ENCODE assay signal across 1 cellular context in genomic region chr17:44900894-44901293, GRCh38.
TF ChIP-seq lines count a peak whose summit lies in the region.

No MANE protein-coding gene starts in this region.

TF ChIP-seq in HepG2, 621 proteins besides CTCF, POLR2A, EP300 and RAD21:
- TF ChIP-seq ZNF329 (CRISPR knock-in tag; IDR thresholded peaks at IDR 0.05; ENCODE audit: low read depth) = no peak
- peak; percentile 38; the same call in 1 of the 2 replicates for TF ChIP-seq CREB1 (IDR thresholded peaks at IDR 0.05)
- TF ChIP-seq CREB1 (CRISPR knock-in tag; IDR thresholded peaks at IDR 0.05) = no peak
- peak; percentile 96 for TF ChIP-seq ATF7 (IDR thresholded peaks at IDR 0.05)
- TF ChIP-seq ATF7 (CRISPR knock-in tag; IDR thresholded peaks at IDR 0.05) = no peak
